ENCODE assay signal across 1 cellular context in the genomic region with DNA sequence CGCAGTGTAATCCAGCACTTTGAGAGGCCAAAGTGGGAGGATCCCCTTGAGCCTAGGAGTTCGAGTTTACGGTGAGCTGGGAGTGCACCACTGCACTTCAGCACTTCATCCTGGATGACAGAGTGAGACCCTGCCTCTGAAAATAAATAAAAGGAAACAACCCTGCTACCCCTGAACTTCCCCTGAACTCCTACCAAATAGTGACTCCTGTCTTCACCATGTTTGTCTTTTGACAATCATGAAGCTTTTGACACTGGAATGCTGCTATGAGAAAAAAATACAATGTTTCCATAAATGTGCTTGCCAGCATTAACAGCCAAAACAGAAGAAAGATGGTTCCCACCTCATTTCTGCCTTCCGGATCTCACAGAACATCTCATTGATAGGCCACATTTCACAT.
TF ChIP-seq lines count a peak whose summit lies in the region.

No MANE protein-coding gene starts in this region.

TF ChIP-seq in WTC11, 78 proteins besides CTCF, POLR2A, EP300 and RAD21 (continued from another document):
- TF ChIP-seq, protein P1, sequence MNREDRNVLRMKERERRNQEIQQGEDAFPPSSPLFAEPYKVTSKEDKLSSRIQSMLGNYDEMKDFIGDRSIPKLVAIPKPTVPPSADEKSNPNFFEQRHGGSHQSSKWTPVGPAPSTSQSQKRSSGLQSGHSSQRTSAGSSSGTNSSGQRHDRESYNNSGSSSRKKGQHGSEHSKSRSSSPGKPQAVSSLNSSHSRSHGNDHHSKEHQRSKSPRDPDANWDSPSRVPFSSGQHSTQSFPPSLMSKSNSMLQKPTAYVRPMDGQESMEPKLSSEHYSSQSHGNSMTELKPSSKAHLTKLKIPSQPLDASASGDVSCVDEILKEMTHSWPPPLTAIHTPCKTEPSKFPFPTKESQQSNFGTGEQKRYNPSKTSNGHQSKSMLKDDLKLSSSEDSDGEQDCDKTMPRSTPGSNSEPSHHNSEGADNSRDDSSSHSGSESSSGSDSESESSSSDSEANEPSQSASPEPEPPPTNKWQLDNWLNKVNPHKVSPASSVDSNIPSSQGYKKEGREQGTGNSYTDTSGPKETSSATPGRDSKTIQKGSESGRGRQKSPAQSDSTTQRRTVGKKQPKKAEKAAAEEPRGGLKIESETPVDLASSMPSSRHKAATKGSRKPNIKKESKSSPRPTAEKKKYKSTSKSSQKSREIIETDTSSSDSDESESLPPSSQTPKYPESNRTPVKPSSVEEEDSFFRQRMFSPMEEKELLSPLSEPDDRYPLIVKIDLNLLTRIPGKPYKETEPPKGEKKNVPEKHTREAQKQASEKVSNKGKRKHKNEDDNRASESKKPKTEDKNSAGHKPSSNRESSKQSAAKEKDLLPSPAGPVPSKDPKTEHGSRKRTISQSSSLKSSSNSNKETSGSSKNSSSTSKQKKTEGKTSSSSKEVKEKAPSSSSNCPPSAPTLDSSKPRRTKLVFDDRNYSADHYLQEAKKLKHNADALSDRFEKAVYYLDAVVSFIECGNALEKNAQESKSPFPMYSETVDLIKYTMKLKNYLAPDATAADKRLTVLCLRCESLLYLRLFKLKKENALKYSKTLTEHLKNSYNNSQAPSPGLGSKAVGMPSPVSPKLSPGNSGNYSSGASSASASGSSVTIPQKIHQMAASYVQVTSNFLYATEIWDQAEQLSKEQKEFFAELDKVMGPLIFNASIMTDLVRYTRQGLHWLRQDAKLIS (CRISPR knock-in tag; IDR thresholded peaks at IDR 0.05; ENCODE audit: borderline replicate concordance), result no peak
